23 cellular contexts compared by ENCODE assay signal in the genomic region with DNA sequence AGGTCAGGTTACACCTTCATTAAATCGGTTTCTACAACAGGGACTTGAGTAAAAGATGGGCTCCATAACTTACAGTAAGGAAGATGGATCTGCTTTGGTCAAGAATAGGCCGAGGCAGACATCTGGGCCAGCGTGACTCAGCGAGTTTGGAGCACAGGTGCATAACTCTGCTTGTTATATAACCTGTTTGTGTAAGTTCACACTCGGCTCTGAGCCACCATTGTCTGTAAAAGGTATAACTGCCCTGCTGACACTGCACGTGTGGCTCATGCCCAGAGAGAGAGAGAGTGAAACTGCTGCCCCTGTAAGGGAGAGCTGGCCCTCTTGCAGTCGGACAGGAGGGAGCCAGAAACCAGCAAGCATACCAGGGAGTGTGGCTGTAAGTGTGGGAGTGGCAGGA.
"Had no signal": no experiment of that assay in that cellular context is flagged by ENCODE, and none has a peak within 500 bp of the region (broad histone marks: within the 10 kb centered on the region; RNA-seq: fewer than 3 reads in every experiment).

No MANE protein-coding gene starts in this region.

- H3K27ac Mint-ChIP-seq: endodermal cell, progenitor cell of endocrine pancreas had no signal

- H3K27me3 ChIP-seq: foreskin keratinocyte, hepatocyte, pancreas, suprapubic skin, thyroid gland, upper lobe of left lung, vagina had no signal

- H3K4me3 Mint-ChIP-seq: endodermal cell, nephron had no signal

- H3K4me2 ChIP-seq: hepatocyte, smooth muscle cell had no signal

- H2AFZ ChIP-seq: hepatocyte had no signal

- H3K9me3 ChIP-seq: pancreas, suprapubic skin, thyroid gland, upper lobe of left lung, vagina had no signal

- H3K4me1 Mint-ChIP-seq: endodermal cell, nephron had no signal

- H3K4me3 ChIP-seq: coronary artery, hepatocyte, pancreas, smooth muscle cell, suprapubic skin, thyroid gland, upper lobe of left lung, vagina had no signal

- DNase-seq: effector CD4-positive, alpha-beta T cell; endodermal cell; erythroblast; foreskin keratinocyte; head of caudate nucleus; kidney glomerular epithelial cell; mammary epithelial cell; midbrain; occipital lobe; pancreas; right cardiac atrium; stimulated activated CD4-positive, alpha-beta T cell treated with anti-CD3 and anti-CD28 coated beads, Interleukin-2, amount 100 ng/mL, for 48 hours; stimulated activated naive CD8-positive, alpha-beta T cell treated with anti-CD3 and anti-CD28 coated beads, Interleukin-15, Interleukin-2, amounts not matched to agents 100 U/mL and 50 U/mL, for 24 hours; thyroid gland; upper lobe of left lung had no signal

- H3K36me3 ChIP-seq: pancreas, suprapubic skin, thyroid gland, upper lobe of left lung, vagina had no signal

- H3K27me3 Mint-ChIP-seq: progenitor cell of endocrine pancreas had no signal

- H3K79me2 ChIP-seq: hepatocyte had no signal

- H3K4me1 ChIP-seq: pancreas, suprapubic skin, thyroid gland, upper lobe of left lung, vagina had no signal

- H3K27ac ChIP-seq: coronary artery, foreskin keratinocyte, hepatocyte, pancreas, suprapubic skin, thyroid gland, upper lobe of left lung, vagina had no signal

- ATAC-seq: foreskin keratinocyte; left lobe of liver; pancreas; right cardiac atrium; stimulated activated naive CD8-positive, alpha-beta T cell treated with anti-CD3 and anti-CD28 coated beads, Interleukin-15, Interleukin-2, amounts not matched to agents 100 U/mL and 50 U/mL, for 24 hours had no signal
